8 cellular contexts compared by ENCODE assay signal in genomic region chr17:41678907-41679739, GRCh38. TPM values are rescaled to one million over a fixed set of nuclear protein-coding genes. Genes with fewer than 3 reads are reported as not detected.
A peak's percentile ranks its signal among the peaks of the same experiment; 100 is the strongest.
DNase-seq lines count a peak whose midpoint lies in the region; ATAC-seq and TF ChIP-seq lines count a peak whose summit lies in the region.

No MANE protein-coding gene starts in this region.

- TF ChIP-seq CTCF in GM12873 (IDR thresholded peaks at IDR 0.05; ENCODE audit: insufficient read depth, low read depth, low read length, missing control alignments) = peak; percentile 49
- no peak for TF ChIP-seq CTCF in Panc1 (IDR thresholded peaks at IDR 0.05)
- no peak for TF ChIP-seq CTCF in adrenal gland (IDR thresholded peaks at IDR 0.05)
- TF ChIP-seq CTCF in kidney epithelial cell (IDR thresholded peaks at IDR 0.05; ENCODE audit: insufficient read depth, low read length, poor library complexity, severe bottlenecking) = peak; percentile 14

- CTCF ChIA-PET in Panc1 (lab: Charles Lee) = interaction anchor here (0.7 to 1.2 kb wide), 4 partner anchors 9 to 130 kb away, joined by 3 to 5 read pairs (median 4); partner anchors contain the start of gene EIF1

- no peaks in the 10 kb centered on the region for H3K9me3 Mint-ChIP-seq in stimulated activated naive CD8-positive, alpha-beta T cell treated with anti-CD3 and anti-CD28 coated beads, Interleukin-15, Interleukin-2, amounts not matched to agents 100 ng/mL and 50 ng/mL, for 24 hours

- POLR2A ChIA-PET in Panc1 (lab: Charles Lee) = interaction anchor here (0.6 to 2.8 kb wide), 2 partner anchors 10 to 100 kb away, joined by 5 to 22 read pairs; partner anchors contain the start of gene EIF1

- H3K27ac ChIP-seq in Panc1 (ENCODE audit: low read length) = peak overlapping the region; percentile 60
- H3K27ac ChIP-seq in adrenal gland = peak overlapping the region; percentile 2 to 84 (median 59)

- H3K27ac Mint-ChIP-seq in stimulated activated naive CD8-positive, alpha-beta T cell treated with anti-CD3 and anti-CD28 coated beads, Interleukin-15, Interleukin-2, amounts not matched to agents 100 ng/mL and 50 ng/mL, for 24 hours = peak overlapping the region; percentile 95

- intact Hi-C loops in Panc1 (cut with micrococcal nuclease; ENCODE audit: unreplicated experiment) = no loop called here
- intact Hi-C loops in adrenal gland (cut with DNase I) = no loop called here

- no peaks in the 10 kb centered on the region for H3K27me3 ChIP-seq in Panc1 (ENCODE audit: control insufficient read depth, insufficient read depth, low read length)
- no peaks in the 10 kb centered on the region for H3K27me3 ChIP-seq in adrenal gland
- H3K27me3 ChIP-seq in kidney epithelial cell (ENCODE audit: control insufficient read depth, insufficient read depth, low read length) = no peaks in the 10 kb centered on the region

- H3K4me3 Mint-ChIP-seq in stimulated activated naive CD8-positive, alpha-beta T cell treated with anti-CD3 and anti-CD28 coated beads, Interleukin-15, Interleukin-2, amounts not matched to agents 100 ng/mL and 50 ng/mL, for 24 hours = peak overlapping the region; percentile 80

- in situ Hi-C loops in Panc1 (cut with HindIII; ENCODE audit: low pct_unique_long_range_greater_than_20kb, low sequenced_read_pairs) = no loop called here

- ATAC-seq in HG02642 (IDR thresholded peaks at IDR 0.05; ENCODE audit: poor library complexity, unreplicated experiment) (peak; percentile 57), Panc1 (peak; percentile 47; the same call in 1 of the 2 replicates)

- no peak for TF ChIP-seq POLR2A in adrenal gland (IDR thresholded peaks at IDR 0.05)

- no peak for DNase-seq in Panc1 (ENCODE audit: low read depth, low spot score)
- DNase-seq in adrenal gland = peak in 1 of 7 donors; percentile 50
- DNase-seq in kidney epithelial cell (ENCODE audit: low read depth) = peak; percentile 80
- DNase-seq in T1000 (lab: John Stamatoyannopoulos, UW) = no peak
- DNase-seq in ureter (ENCODE audit: low spot score) = no peak

- H3K36me3 Mint-ChIP-seq in stimulated activated naive CD8-positive, alpha-beta T cell treated with anti-CD3 and anti-CD28 coated beads, Interleukin-15, Interleukin-2, amounts not matched to agents 100 ng/mL and 50 ng/mL, for 24 hours (ENCODE audit: low read depth) = no peaks in the 10 kb centered on the region

- WGBS in adrenal gland, 4 donors = 40 to 48% (median 45%) methylated on average over 5 to 6 of the region's 6 CpGs

- no peaks in the 10 kb centered on the region for H3K27me3 Mint-ChIP-seq in stimulated activated naive CD8-positive, alpha-beta T cell treated with anti-CD3 and anti-CD28 coated beads, Interleukin-15, Interleukin-2, amounts not matched to agents 100 ng/mL and 50 ng/mL, for 24 hours

- H3K4me1 Mint-ChIP-seq in stimulated activated naive CD8-positive, alpha-beta T cell treated with anti-CD3 and anti-CD28 coated beads, Interleukin-15, Interleukin-2, amounts not matched to agents 100 ng/mL and 50 ng/mL, for 24 hours (ENCODE audit: low read depth) = peaks cover 48% of the 10 kb centered on the region

- H3K4me1 ChIP-seq in Panc1 (ENCODE audit: control insufficient read depth, insufficient read depth, low read length) (peaks cover 6% of the 10 kb centered on the region), adrenal gland (replicated peaks in 1 of 2) (no peaks in the 10 kb centered on the region)

- no peaks in the 10 kb centered on the region for H3K9me3 ChIP-seq in Panc1 (ENCODE audit: control insufficient read depth, insufficient read depth, low read depth, low read length)
- H3K9me3 ChIP-seq in adrenal gland (replicated peaks in 1 of 3) = no peaks in the 10 kb centered on the region

- peak overlapping the region in 1 of 2 experiments; percentile 13; a peak in 1 of 4 replicates for H3K4me3 ChIP-seq in Panc1 (ENCODE audit: low read depth in 2 of 2, low read length in 2 of 2)
- peak overlapping the region in 1 of 4 donors; percentile 18 for H3K4me3 ChIP-seq in adrenal gland
- H3K4me3 ChIP-seq in kidney epithelial cell (ENCODE audit: low read depth, low read length) = peak overlapping the region; percentile 2

- BruUV-seq in Panc1 (replicated peaks; lab: Mats Ljungman, UMichigan) = no TSS peak

- H3K36me3 ChIP-seq in Panc1 (ENCODE audit: control insufficient read depth, insufficient read depth, low read length) (no peaks in the 10 kb centered on the region), adrenal gland (replicated peaks in 1 of 2) (no peaks in the 10 kb centered on the region), kidney epithelial cell (ENCODE audit: control insufficient read depth, insufficient read depth, low read length) (no peaks in the 10 kb centered on the region)

RNA-seq across cellular contexts. Expression of gene EIF1, which starts 9.6 kb away (rescaled TPM):
- total RNA-seq in Panc1 (2021; ENCODE audit: unreplicated experiment) (747 TPM), adrenal gland (1,000 to 10,000 TPM in 1 of 8 donors, 100 to 1,000 TPM in 7; 105 to 1,189 (median 484) TPM), kidney epithelial cell (318 and 368 TPM in 2 replicates), ureter (1,012 TPM)
- polyA plus RNA-seq in Panc1 (2012; ENCODE audit: insufficient read length) = 685 TPM
- 1,000 to 10,000 TPM in 1 of 3 donors, 100 to 1,000 TPM in 2; 269 to 1,002 (median 614) TPM for polyA plus RNA-seq in adrenal gland

RNA-seq across cellular contexts. Expression of gene GAST, which starts 33.0 kb away (rescaled TPM):
- total RNA-seq in Panc1 (2021; ENCODE audit: unreplicated experiment) (not detected), adrenal gland (not detected), kidney epithelial cell (not detected in 2 replicates), ureter (not detected)
- polyA plus RNA-seq in Panc1 (2012; ENCODE audit: insufficient read length) = not detected
- polyA plus RNA-seq in adrenal gland = not detected

RNA-seq across cellular contexts. Expression of gene KRT17, which starts 54.7 kb away (rescaled TPM):
- total RNA-seq in Panc1 (2021; ENCODE audit: unreplicated experiment) (1.9 TPM), adrenal gland (under 1 TPM in 2 of 8 donors, not detected in 6; 0.55 TPM), kidney epithelial cell (208 and 216 TPM in 2 replicates), ureter (223 TPM)
- polyA plus RNA-seq in Panc1 (2012; ENCODE audit: insufficient read length) = 4.7 TPM
- 1 to 10 TPM in 1 of 3 donors, under 1 TPM in 1, not detected in 1; 0.97 to 1.3 TPM for polyA plus RNA-seq in adrenal gland

RNA-seq across cellular contexts. Expression of gene HAP1, which starts 55.3 kb away (rescaled TPM):
- 11.6 TPM for total RNA-seq in Panc1 (2021; ENCODE audit: unreplicated experiment)
- 16.4 TPM for polyA plus RNA-seq in Panc1 (2012; ENCODE audit: insufficient read length)
- total RNA-seq in adrenal gland = 1 to 10 TPM in 3 of 8 donors, under 1 TPM in 4, not detected in 1; 0.31 to 2.8 (median 0.65) TPM
- polyA plus RNA-seq in adrenal gland = 1 to 10 TPM in 1 of 3 donors, under 1 TPM in 2; 0.26 to 2.8 (median 0.91) TPM
- 0.96 and 1.6 TPM in 2 replicates for total RNA-seq in kidney epithelial cell
- total RNA-seq in ureter = 0.47 TPM

Comparison
In these comparisons a context has a peak if more than half of its experiments do, and no peak if none do; other contexts are left out.
1. CTCF ChIP-seq: peak in GM12873 (single experiment) and kidney epithelial cell (single experiment); none in Panc1 (single experiment) and adrenal gland (0 of 6).
2. RNA of gene KRT17, which starts 54.7 kb away (total RNA-seq): 223 TPM in ureter (single experiment) and 208 to 216 TPM in kidney epithelial cell; 1.9 TPM in Panc1 (single experiment) and 0.55 TPM in adrenal gland; every median in the first group is over 10 times any median in the second.